ENCODE assay signal across 1 cellular context in the genomic region with DNA sequence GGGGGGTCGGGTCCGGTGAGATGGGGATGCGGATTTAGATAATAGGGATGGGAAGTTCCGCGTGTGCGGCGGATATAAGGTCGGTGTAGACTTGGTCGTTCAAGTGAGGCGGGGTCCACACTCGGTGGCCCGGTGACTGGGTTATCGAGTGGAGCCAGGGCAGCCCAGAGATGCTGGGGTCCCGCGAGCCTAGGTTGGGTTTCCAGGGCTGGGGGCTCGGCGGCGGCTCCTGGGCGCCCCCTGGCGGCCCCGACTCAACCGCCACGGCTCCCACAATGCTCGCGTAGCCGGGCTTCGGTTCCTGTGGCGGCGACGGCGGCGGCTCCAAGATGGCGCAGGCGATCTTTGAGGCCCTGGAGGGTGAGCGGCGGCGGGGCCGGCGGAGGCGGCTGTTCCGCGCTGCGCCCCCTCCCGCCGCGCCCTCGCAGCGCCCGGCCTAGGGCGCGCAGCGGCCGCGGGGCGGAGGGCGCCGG.
TF ChIP-seq lines count a peak whose summit lies in the region.

A gene (plus strand): TSS at position 304 of the 473 bp plus-strand sequence. CDS start 26 bp downstream, at position 330.

TF ChIP-seq in HepG2, 621 proteins besides CTCF, POLR2A, EP300 and RAD21 (continued from another document and continues in another):
- TF ChIP-seq ZNF569 (CRISPR knock-in tag; IDR thresholded peaks at IDR 0.05; ENCODE audit: borderline replicate concordance) (peak; percentile 14; the same call in 1 of the 2 replicates), DPF2 (CRISPR knock-in tag; IDR thresholded peaks at IDR 0.05; ENCODE audit: borderline replicate concordance, low read depth) (no peak; the same call in 1 of the 2 replicates), ZC3H13 (CRISPR knock-in tag; IDR thresholded peaks at IDR 0.05) (no peak; the same call in 1 of the 2 replicates), KDM1A (CRISPR knock-in tag; IDR thresholded peaks at IDR 0.05) (peak; percentile 6; the same call in 1 of the 2 replicates), MXD4 (CRISPR knock-in tag; IDR thresholded peaks at IDR 0.05) (no peak), FOXO1 (CRISPR knock-in tag; IDR thresholded peaks at IDR 0.05) (no peak), PHF21A (CRISPR knock-in tag; IDR thresholded peaks at IDR 0.05) (no peak), TEAD3 (CRISPR knock-in tag; optimal IDR thresholded peaks at IDR 0.05; ENCODE audit: borderline replicate concordance) (peak; percentile 65), RFX1 (IDR thresholded peaks at IDR 0.05) (no peak), AHR (CRISPR knock-in tag; IDR thresholded peaks at IDR 0.05) (no peak; the same call in 1 of the 2 replicates), SKI (IDR thresholded peaks at IDR 0.05; ENCODE audit: partially characterized antibody) (peak; percentile 98), ZNF3 (CRISPR knock-in tag; IDR thresholded peaks at IDR 0.05) (no peak), ZNF782 (CRISPR knock-in tag; IDR thresholded peaks at IDR 0.05; ENCODE audit: borderline replicate concordance) (no peak; the same call in 1 of the 2 replicates), ZNF788 (CRISPR knock-in tag; IDR thresholded peaks at IDR 0.05; ENCODE audit: borderline replicate concordance) (peak; percentile 71; the same call in 1 of the 2 replicates), ZFX (CRISPR knock-in tag; IDR thresholded peaks at IDR 0.05; ENCODE audit: low read depth) (no peak), XRCC5 (optimal IDR thresholded peaks at IDR 0.05; ENCODE audit: low read length) (peak; percentile 93), MXI1 (IDR thresholded peaks at IDR 0.05; ENCODE audit: borderline replicate concordance, low read depth, low read length) (no peak; the same call in 1 of the 3 replicates), ZNF709 (CRISPR knock-in tag; IDR thresholded peaks at IDR 0.05) (no peak; the same call in 1 of the 2 replicates), DNMT1 (CRISPR knock-in tag; IDR thresholded peaks at IDR 0.05) (no peak), ZNF17 (CRISPR knock-in tag; IDR thresholded peaks at IDR 0.05) (no peak), MAFF (IDR thresholded peaks at IDR 0.05; ENCODE audit: low read depth, low read length) (no peak), ZNF678 (CRISPR knock-in tag; IDR thresholded peaks at IDR 0.05) (no peak)
- TF ChIP-seq, protein P1, sequence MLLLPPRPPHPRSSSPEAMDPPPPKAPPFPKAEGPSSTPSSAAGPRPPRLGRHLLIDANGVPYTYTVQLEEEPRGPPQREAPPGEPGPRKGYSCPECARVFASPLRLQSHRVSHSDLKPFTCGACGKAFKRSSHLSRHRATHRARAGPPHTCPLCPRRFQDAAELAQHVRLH (CRISPR knock-in tag; IDR thresholded peaks at IDR 0.05; ENCODE audit: borderline replicate concordance, low read depth) = peak; percentile 84
- TF ChIP-seq, protein P2, sequence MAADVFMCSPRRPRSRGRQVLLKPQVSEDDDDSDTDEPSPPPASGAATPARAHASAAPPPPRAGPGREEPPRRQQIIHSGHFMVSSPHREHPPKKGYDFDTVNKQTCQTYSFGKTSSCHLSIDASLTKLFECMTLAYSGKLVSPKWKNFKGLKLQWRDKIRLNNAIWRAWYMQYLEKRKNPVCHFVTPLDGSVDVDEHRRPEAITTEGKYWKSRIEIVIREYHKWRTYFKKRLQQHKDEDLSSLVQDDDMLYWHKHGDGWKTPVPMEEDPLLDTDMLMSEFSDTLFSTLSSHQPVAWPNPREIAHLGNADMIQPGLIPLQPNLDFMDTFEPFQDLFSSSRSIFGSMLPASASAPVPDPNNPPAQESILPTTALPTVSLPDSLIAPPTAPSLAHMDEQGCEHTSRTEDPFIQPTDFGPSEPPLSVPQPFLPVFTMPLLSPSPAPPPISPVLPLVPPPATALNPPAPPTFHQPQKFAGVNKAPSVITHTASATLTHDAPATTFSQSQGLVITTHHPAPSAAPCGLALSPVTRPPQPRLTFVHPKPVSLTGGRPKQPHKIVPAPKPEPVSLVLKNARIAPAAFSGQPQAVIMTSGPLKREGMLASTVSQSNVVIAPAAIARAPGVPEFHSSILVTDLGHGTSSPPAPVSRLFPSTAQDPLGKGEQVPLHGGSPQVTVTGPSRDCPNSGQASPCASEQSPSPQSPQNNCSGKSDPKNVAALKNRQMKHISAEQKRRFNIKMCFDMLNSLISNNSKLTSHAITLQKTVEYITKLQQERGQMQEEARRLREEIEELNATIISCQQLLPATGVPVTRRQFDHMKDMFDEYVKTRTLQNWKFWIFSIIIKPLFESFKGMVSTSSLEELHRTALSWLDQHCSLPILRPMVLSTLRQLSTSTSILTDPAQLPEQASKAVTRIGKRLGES (CRISPR knock-in tag; IDR thresholded peaks at IDR 0.05; ENCODE audit: borderline replicate concordance) = no peak
- TF ChIP-seq, protein P3, sequence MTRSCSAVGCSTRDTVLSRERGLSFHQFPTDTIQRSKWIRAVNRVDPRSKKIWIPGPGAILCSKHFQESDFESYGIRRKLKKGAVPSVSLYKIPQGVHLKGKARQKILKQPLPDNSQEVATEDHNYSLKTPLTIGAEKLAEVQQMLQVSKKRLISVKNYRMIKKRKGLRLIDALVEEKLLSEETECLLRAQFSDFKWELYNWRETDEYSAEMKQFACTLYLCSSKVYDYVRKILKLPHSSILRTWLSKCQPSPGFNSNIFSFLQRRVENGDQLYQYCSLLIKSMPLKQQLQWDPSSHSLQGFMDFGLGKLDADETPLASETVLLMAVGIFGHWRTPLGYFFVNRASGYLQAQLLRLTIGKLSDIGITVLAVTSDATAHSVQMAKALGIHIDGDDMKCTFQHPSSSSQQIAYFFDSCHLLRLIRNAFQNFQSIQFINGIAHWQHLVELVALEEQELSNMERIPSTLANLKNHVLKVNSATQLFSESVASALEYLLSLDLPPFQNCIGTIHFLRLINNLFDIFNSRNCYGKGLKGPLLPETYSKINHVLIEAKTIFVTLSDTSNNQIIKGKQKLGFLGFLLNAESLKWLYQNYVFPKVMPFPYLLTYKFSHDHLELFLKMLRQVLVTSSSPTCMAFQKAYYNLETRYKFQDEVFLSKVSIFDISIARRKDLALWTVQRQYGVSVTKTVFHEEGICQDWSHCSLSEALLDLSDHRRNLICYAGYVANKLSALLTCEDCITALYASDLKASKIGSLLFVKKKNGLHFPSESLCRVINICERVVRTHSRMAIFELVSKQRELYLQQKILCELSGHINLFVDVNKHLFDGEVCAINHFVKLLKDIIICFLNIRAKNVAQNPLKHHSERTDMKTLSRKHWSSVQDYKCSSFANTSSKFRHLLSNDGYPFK (CRISPR knock-in tag; IDR thresholded peaks at IDR 0.05; ENCODE audit: borderline replicate concordance) = no peak; the same call in 1 of the 2 replicates
- TF ChIP-seq, protein P4, sequence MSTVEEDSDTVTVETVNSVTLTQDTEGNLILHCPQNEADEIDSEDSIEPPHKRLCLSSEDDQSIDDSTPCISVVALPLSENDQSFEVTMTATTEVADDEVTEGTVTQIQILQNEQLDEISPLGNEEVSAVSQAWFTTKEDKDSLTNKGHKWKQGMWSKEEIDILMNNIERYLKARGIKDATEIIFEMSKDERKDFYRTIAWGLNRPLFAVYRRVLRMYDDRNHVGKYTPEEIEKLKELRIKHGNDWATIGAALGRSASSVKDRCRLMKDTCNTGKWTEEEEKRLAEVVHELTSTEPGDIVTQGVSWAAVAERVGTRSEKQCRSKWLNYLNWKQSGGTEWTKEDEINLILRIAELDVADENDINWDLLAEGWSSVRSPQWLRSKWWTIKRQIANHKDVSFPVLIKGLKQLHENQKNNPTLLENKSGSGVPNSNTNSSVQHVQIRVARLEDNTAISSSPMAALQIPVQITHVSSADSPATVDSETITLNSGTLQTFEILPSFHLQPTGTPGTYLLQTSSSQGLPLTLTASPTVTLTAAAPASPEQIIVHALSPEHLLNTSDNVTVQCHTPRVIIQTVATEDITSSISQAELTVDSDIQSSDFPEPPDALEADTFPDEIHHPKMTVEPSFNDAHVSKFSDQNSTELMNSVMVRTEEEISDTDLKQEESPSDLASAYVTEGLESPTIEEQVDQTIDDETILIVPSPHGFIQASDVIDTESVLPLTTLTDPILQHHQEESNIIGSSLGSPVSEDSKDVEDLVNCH (CRISPR knock-in tag; IDR thresholded peaks at IDR 0.05) = no peak
- TF ChIP-seq, protein P5, sequence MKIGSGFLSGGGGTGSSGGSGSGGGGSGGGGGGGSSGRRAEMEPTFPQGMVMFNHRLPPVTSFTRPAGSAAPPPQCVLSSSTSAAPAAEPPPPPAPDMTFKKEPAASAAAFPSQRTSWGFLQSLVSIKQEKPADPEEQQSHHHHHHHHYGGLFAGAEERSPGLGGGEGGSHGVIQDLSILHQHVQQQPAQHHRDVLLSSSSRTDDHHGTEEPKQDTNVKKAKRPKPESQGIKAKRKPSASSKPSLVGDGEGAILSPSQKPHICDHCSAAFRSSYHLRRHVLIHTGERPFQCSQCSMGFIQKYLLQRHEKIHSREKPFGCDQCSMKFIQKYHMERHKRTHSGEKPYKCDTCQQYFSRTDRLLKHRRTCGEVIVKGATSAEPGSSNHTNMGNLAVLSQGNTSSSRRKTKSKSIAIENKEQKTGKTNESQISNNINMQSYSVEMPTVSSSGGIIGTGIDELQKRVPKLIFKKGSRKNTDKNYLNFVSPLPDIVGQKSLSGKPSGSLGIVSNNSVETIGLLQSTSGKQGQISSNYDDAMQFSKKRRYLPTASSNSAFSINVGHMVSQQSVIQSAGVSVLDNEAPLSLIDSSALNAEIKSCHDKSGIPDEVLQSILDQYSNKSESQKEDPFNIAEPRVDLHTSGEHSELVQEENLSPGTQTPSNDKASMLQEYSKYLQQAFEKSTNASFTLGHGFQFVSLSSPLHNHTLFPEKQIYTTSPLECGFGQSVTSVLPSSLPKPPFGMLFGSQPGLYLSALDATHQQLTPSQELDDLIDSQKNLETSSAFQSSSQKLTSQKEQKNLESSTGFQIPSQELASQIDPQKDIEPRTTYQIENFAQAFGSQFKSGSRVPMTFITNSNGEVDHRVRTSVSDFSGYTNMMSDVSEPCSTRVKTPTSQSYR (CRISPR knock-in tag; IDR thresholded peaks at IDR 0.05; ENCODE audit: borderline replicate concordance) = no peak
- TF ChIP-seq, protein P6, sequence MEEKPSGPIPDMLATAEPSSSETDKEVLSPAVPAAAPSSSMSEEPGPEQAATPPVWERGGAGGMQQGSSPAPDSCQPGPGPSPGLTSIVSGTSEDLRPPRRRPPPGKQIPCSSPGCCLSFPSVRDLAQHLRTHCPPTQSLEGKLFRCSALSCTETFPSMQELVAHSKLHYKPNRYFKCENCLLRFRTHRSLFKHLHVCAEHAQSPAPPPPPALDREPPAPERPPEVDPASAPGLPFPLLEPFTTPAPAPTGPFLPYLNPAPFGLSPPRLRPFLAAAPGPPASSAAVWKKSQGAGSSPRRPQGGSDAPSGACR (CRISPR knock-in tag; IDR thresholded peaks at IDR 0.05) = no peak; the same call in 1 of the 2 replicates
- TF ChIP-seq, protein P7, sequence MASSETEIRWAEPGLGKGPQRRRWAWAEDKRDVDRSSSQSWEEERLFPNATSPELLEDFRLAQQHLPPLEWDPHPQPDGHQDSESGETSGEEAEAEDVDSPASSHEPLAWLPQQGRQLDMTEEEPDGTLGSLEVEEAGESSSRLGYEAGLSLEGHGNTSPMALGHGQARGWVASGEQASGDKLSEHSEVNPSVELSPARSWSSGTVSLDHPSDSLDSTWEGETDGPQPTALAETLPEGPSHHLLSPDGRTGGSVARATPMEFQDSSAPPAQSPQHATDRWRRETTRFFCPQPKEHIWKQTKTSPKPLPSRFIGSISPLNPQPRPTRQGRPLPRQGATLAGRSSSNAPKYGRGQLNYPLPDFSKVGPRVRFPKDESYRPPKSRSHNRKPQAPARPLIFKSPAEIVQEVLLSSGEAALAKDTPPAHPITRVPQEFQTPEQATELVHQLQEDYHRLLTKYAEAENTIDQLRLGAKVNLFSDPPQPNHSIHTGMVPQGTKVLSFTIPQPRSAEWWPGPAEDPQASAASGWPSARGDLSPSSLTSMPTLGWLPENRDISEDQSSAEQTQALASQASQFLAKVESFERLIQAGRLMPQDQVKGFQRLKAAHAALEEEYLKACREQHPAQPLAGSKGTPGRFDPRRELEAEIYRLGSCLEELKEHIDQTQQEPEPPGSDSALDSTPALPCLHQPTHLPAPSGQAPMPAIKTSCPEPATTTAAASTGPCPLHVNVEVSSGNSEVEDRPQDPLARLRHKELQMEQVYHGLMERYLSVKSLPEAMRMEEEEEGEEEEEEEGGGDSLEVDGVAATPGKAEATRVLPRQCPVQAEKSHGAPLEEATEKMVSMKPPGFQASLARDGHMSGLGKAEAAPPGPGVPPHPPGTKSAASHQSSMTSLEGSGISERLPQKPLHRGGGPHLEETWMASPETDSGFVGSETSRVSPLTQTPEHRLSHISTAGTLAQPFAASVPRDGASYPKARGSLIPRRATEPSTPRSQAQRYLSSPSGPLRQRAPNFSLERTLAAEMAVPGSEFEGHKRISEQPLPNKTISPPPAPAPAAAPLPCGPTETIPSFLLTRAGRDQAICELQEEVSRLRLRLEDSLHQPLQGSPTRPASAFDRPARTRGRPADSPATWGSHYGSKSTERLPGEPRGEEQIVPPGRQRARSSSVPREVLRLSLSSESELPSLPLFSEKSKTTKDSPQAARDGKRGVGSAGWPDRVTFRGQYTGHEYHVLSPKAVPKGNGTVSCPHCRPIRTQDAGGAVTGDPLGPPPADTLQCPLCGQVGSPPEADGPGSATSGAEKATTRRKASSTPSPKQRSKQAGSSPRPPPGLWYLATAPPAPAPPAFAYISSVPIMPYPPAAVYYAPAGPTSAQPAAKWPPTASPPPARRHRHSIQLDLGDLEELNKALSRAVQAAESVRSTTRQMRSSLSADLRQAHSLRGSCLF (CRISPR knock-in tag; IDR thresholded peaks at IDR 0.05; ENCODE audit: borderline replicate concordance) = no peak
- TF ChIP-seq, protein P8, sequence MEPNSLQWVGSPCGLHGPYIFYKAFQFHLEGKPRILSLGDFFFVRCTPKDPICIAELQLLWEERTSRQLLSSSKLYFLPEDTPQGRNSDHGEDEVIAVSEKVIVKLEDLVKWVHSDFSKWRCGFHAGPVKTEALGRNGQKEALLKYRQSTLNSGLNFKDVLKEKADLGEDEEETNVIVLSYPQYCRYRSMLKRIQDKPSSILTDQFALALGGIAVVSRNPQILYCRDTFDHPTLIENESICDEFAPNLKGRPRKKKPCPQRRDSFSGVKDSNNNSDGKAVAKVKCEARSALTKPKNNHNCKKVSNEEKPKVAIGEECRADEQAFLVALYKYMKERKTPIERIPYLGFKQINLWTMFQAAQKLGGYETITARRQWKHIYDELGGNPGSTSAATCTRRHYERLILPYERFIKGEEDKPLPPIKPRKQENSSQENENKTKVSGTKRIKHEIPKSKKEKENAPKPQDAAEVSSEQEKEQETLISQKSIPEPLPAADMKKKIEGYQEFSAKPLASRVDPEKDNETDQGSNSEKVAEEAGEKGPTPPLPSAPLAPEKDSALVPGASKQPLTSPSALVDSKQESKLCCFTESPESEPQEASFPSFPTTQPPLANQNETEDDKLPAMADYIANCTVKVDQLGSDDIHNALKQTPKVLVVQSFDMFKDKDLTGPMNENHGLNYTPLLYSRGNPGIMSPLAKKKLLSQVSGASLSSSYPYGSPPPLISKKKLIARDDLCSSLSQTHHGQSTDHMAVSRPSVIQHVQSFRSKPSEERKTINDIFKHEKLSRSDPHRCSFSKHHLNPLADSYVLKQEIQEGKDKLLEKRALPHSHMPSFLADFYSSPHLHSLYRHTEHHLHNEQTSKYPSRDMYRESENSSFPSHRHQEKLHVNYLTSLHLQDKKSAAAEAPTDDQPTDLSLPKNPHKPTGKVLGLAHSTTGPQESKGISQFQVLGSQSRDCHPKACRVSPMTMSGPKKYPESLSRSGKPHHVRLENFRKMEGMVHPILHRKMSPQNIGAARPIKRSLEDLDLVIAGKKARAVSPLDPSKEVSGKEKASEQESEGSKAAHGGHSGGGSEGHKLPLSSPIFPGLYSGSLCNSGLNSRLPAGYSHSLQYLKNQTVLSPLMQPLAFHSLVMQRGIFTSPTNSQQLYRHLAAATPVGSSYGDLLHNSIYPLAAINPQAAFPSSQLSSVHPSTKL (CRISPR knock-in tag; IDR thresholded peaks at IDR 0.05) = peak; percentile 60; the same call in 1 of the 2 replicates
